Comparison of ENCODE assay signal across 1 cellular context in the genomic region with DNA sequence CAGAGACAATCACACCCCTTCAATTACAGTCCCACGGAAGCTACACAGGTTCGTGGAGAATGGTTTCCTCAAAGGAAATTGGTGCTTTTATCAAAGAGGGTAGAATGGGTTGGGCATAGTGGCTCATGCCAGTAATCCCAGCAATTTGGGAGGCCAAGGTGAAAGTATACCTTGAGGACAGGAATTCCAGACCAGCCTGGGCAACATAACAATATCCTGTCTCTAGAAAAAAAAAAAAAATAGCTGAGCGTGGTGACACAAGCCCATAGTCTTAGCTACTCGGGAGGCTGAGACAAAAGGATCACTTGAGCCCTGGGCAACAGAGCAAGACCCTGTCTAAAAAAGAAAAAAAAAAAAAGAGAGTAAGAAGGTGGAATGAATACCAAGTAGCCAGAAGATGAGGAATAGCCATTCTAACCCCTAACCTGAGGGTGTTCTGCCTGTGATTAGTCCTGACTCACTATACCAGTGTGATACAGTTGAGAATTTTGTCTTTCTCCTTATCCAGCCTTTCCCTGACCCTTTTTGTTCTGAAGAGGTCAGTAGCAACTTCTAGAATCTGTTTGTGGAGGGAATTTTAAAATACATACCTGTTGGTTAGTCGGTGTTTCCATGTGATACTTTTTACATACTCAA.
A peak's percentile ranks its signal among the peaks of the same experiment; 100 is the strongest.
TF ChIP-seq lines count a peak whose summit lies in the region.

No MANE protein-coding gene starts in this region.

TF ChIP-seq in IMR-90, 13 proteins besides CTCF, POLR2A, EP300 and RAD21:
- no peak for TF ChIP-seq MXI1 (IDR thresholded peaks at IDR 0.05; ENCODE audit: borderline replicate concordance, low read depth, low read length)
- no peak for TF ChIP-seq SMC3 (IDR thresholded peaks at IDR 0.05; ENCODE audit: low read depth, low read length)
- no peak for TF ChIP-seq CHD1 (IDR thresholded peaks at IDR 0.05; ENCODE audit: low read depth, low read length)
- TF ChIP-seq, protein P1, sequence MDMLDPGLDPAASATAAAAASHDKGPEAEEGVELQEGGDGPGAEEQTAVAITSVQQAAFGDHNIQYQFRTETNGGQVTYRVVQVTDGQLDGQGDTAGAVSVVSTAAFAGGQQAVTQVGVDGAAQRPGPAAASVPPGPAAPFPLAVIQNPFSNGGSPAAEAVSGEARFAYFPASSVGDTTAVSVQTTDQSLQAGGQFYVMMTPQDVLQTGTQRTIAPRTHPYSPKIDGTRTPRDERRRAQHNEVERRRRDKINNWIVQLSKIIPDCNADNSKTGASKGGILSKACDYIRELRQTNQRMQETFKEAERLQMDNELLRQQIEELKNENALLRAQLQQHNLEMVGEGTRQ (IDR thresholded peaks at IDR 0.05; ENCODE audit: low read depth, low read length) = no peak
- 0 out of 2 replicates have a peak, but pooled peaks have one; percentile 5 for TF ChIP-seq FOS (IDR thresholded peaks at IDR 0.05; ENCODE audit: low read depth, low read length)
